2 cellular contexts compared by ENCODE assay signal in genomic region chr3:158339638-158340037, GRCh38.
TF ChIP-seq lines count a peak whose summit lies in the region.

No MANE protein-coding gene starts in this region.

TF ChIP-seq in GM23338, 12 proteins besides CTCF, POLR2A, EP300 and RAD21 (continued from another document):
- TF ChIP-seq, protein P1, sequence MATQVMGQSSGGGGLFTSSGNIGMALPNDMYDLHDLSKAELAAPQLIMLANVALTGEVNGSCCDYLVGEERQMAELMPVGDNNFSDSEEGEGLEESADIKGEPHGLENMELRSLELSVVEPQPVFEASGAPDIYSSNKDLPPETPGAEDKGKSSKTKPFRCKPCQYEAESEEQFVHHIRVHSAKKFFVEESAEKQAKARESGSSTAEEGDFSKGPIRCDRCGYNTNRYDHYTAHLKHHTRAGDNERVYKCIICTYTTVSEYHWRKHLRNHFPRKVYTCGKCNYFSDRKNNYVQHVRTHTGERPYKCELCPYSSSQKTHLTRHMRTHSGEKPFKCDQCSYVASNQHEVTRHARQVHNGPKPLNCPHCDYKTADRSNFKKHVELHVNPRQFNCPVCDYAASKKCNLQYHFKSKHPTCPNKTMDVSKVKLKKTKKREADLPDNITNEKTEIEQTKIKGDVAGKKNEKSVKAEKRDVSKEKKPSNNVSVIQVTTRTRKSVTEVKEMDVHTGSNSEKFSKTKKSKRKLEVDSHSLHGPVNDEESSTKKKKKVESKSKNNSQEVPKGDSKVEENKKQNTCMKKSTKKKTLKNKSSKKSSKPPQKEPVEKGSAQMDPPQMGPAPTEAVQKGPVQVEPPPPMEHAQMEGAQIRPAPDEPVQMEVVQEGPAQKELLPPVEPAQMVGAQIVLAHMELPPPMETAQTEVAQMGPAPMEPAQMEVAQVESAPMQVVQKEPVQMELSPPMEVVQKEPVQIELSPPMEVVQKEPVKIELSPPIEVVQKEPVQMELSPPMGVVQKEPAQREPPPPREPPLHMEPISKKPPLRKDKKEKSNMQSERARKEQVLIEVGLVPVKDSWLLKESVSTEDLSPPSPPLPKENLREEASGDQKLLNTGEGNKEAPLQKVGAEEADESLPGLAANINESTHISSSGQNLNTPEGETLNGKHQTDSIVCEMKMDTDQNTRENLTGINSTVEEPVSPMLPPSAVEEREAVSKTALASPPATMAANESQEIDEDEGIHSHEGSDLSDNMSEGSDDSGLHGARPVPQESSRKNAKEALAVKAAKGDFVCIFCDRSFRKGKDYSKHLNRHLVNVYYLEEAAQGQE (IDR thresholded peaks at IDR 0.05; ENCODE audit: unreplicated experiment), result no peak
- TF ChIP-seq, protein P2, sequence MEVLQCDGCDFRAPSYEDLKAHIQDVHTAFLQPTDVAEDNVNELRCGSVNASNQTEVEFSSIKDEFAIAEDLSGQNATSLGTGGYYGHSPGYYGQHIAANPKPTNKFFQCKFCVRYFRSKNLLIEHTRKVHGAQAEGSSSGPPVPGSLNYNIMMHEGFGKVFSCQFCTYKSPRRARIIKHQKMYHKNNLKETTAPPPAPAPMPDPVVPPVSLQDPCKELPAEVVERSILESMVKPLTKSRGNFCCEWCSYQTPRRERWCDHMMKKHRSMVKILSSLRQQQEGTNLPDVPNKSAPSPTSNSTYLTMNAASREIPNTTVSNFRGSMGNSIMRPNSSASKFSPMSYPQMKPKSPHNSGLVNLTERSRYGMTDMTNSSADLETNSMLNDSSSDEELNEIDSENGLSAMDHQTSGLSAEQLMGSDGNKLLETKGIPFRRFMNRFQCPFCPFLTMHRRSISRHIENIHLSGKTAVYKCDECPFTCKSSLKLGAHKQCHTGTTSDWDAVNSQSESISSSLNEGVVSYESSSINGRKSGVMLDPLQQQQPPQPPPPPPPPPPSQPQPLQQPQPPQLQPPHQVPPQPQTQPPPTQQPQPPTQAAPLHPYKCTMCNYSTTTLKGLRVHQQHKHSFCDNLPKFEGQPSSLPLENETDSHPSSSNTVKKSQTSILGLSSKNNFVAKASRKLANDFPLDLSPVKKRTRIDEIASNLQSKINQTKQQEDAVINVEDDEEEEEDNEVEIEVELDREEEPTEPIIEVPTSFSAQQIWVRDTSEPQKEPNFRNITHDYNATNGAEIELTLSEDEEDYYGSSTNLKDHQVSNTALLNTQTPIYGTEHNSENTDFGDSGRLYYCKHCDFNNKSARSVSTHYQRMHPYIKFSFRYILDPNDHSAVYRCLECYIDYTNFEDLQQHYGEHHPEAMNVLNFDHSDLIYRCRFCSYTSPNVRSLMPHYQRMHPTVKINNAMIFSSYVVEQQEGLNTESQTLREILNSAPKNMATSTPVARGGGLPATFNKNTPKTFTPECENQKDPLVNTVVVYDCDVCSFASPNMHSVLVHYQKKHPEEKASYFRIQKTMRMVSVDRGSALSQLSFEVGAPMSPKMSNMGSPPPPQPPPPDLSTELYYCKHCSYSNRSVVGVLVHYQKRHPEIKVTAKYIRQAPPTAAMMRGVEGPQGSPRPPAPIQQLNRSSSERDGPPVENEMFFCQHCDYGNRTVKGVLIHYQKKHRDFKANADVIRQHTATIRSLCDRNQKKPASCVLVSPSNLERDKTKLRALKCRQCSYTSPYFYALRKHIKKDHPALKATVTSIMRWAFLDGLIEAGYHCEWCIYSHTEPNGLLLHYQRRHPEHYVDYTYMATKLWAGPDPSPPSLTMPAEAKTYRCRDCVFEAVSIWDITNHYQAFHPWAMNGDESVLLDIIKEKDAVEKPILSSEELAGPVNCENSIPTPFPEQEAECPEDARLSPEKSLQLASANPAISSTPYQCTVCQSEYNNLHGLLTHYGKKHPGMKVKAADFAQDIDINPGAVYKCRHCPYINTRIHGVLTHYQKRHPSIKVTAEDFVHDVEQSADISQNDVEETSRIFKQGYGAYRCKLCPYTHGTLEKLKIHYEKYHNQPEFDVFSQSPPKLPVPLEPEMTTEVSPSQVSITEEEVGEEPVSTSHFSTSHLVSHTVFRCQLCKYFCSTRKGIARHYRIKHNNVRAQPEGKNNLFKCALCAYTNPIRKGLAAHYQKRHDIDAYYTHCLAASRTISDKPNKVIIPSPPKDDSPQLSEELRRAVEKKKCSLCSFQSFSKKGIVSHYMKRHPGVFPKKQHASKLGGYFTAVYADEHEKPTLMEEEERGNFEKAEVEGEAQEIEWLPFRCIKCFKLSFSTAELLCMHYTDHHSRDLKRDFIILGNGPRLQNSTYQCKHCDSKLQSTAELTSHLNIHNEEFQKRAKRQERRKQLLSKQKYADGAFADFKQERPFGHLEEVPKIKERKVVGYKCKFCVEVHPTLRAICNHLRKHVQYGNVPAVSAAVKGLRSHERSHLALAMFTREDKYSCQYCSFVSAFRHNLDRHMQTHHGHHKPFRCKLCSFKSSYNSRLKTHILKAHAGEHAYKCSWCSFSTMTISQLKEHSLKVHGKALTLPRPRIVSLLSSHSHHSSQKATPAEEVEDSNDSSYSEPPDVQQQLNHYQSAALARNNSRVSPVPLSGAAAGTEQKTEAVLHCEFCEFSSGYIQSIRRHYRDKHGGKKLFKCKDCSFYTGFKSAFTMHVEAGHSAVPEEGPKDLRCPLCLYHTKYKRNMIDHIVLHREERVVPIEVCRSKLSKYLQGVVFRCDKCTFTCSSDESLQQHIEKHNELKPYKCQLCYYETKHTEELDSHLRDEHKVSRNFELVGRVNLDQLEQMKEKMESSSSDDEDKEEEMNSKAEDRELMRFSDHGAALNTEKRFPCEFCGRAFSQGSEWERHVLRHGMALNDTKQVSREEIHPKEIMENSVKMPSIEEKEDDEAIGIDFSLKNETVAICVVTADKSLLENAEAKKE (CRISPR knock-in tag; IDR thresholded peaks at IDR 0.05), result no peak
- no peak for TF ChIP-seq NANOG (IDR thresholded peaks at IDR 0.05; ENCODE audit: borderline replicate concordance)
- TF ChIP-seq POLR2AphosphoS5 (IDR thresholded peaks at IDR 0.05; ENCODE audit: low read depth), result no peak

TF ChIP-seq in WTC11, 78 proteins besides CTCF, POLR2A, EP300 and RAD21 (continued from another document):
- no peak for TF ChIP-seq CDX4 (CRISPR knock-in tag; IDR thresholded peaks at IDR 0.05; ENCODE audit: borderline replicate concordance)
- TF ChIP-seq, protein P3, sequence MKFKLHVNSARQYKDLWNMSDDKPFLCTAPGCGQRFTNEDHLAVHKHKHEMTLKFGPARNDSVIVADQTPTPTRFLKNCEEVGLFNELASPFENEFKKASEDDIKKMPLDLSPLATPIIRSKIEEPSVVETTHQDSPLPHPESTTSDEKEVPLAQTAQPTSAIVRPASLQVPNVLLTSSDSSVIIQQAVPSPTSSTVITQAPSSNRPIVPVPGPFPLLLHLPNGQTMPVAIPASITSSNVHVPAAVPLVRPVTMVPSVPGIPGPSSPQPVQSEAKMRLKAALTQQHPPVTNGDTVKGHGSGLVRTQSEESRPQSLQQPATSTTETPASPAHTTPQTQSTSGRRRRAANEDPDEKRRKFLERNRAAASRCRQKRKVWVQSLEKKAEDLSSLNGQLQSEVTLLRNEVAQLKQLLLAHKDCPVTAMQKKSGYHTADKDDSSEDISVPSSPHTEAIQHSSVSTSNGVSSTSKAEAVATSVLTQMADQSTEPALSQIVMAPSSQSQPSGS (CRISPR knock-in tag; IDR thresholded peaks at IDR 0.05; ENCODE audit: borderline replicate concordance, low read depth), result no peak
- no peak for TF ChIP-seq TEAD4 (CRISPR knock-in tag; IDR thresholded peaks at IDR 0.05)
- no peak for TF ChIP-seq FOXP4 (CRISPR knock-in tag; IDR thresholded peaks at IDR 0.05)
- no peak for TF ChIP-seq MYBL2 (CRISPR knock-in tag; IDR thresholded peaks at IDR 0.05)
- TF ChIP-seq ZNF416 (CRISPR knock-in tag; IDR thresholded peaks at IDR 0.05), result no peak
TF ChIP-seq in WTC11: peak in this region for 0.
